ENCODE assay signal across 32 cellular contexts in the genomic region with DNA sequence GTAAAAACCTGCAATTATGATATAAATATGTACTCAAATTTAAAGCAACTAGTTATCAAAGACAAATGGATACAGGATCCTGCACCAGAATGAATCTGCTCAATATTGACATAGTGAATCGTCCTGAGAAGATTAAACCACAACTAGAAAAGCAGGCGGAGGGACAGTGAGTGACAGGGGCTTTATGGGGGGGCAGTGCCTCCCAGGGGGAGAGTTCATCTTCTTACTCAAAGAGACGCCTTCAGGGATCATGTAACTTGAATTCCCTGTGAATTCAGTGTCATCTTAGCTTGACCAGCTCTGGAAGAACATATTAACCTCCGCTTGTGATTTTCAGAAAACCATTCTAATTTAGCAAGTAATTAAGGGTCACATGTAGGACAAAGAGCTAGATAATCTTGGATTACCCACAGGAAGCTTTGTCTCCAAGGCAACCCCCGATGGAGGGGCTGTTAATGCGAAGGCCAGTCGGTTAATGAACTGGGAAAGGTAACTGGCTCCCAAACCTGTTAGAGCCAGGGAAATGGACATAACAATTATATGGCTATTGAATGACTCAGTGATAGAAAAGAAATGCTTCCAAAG. TPM values are rescaled to one million over a fixed set of nuclear protein-coding genes. Genes with fewer than 3 reads are reported as not detected.
A peak's percentile ranks its signal among the peaks of the same experiment; 100 is the strongest.
DNase-seq lines count a peak whose midpoint lies in the region; ATAC-seq lines count a peak whose summit lies in the region.
"Had no signal": no experiment of that assay in that cellular context is flagged by ENCODE, and none has a peak within 500 bp of the region (broad histone marks: within the 10 kb centered on the region; RNA-seq: fewer than 3 reads in every experiment).

No MANE protein-coding gene starts in this region.

- no peaks in the 10 kb centered on the region; a peak in 2 of 22 replicates for H3K9me3 ChIP-seq in BLaER1 treated with 17β-estradiol and CSF1 and Interleukin-3, amounts not matched to agents 10 nM and 100 nM (replicated peaks in 1 of 11)
- no peaks in the 10 kb centered on the region for H3K9me3 ChIP-seq in right cardiac atrium (ENCODE audit: control insufficient read depth, low read length)
- H3K9me3 ChIP-seq: HAP-1, left lung, sigmoid colon, stomach, thyroid gland, vagina had no signal

- H3K4me1 ChIP-seq in BLaER1 treated with 17β-estradiol and CSF1 and Interleukin-3, amounts not matched to agents 10 nM and 100 nM, result peaks cover 9 to 24% (median 20%) of the 10 kb centered on the region in 10 experiments; a peak in 18 of 20 replicates
- no peaks in the 10 kb centered on the region for H3K4me1 ChIP-seq in right cardiac atrium (ENCODE audit: control insufficient read depth, insufficient read depth, low read length)
- H3K4me1 ChIP-seq: HAP-1, left lung, sigmoid colon, stomach, thyroid gland, vagina had no signal

- H4K20me1 ChIP-seq in BLaER1 treated with 17β-estradiol and CSF1 and Interleukin-3, amounts not matched to agents 10 nM and 100 nM, result no peaks in the 10 kb centered on the region

- peak overlapping the region; percentile 20 to 87 (median 66); a peak in 20 of 22 replicates for H3K4me2 ChIP-seq in BLaER1 treated with 17β-estradiol and CSF1 and Interleukin-3, amounts not matched to agents 10 nM and 100 nM

- H3K27me3 ChIP-seq in BLaER1 treated with 17β-estradiol and CSF1 and Interleukin-3, amounts not matched to agents 10 nM and 100 nM, result no peaks in the 10 kb centered on the region
- H3K27me3 ChIP-seq in right cardiac atrium (ENCODE audit: control insufficient read depth, insufficient read depth), result no peaks in the 10 kb centered on the region
- H3K27me3 ChIP-seq: left lung, sigmoid colon, thyroid gland, vagina had no signal

- H3K4me3 ChIP-seq in BLaER1 treated with 17β-estradiol and CSF1 and Interleukin-3, amounts not matched to agents 10 nM and 100 nM, result no peak overlapping the region; a peak in 1 of 20 replicates
- H3K4me3 ChIP-seq in right cardiac atrium (ENCODE audit: low read length), result no peak overlapping the region
- H3K4me3 ChIP-seq: cardiac muscle cell, coronary artery, HAP-1, left lung, sigmoid colon, stomach, thyroid gland, vagina had no signal

- H3K27ac ChIP-seq in BLaER1 treated with 17β-estradiol and CSF1 and Interleukin-3, amounts not matched to agents 10 nM and 100 nM, result 0 out of 22 replicates have a peak overlapping the region, but pooled peaks of 1 of the 11 experiments have one; percentile 14
- H3K27ac ChIP-seq in right cardiac atrium (ENCODE audit: low read length), result no peak overlapping the region
- H3K27ac ChIP-seq: cardiac muscle cell, coronary artery, left lung, sigmoid colon, stomach, thyroid gland, vagina had no signal

- no peak overlapping the region for H3K9ac ChIP-seq in BLaER1 treated with 17β-estradiol and CSF1 and Interleukin-3, amounts not matched to agents 10 nM and 100 nM

- 53% methylated on average over 7 of the region's 7 CpGs for WGBS in right cardiac atrium

- ATAC-seq in HG02938 (IDR thresholded peaks at IDR 0.05; ENCODE audit: unreplicated experiment), result no peak
- ATAC-seq in right cardiac atrium, result no peak
- ATAC-seq: activated T-cell treated with anti-CD3 and anti-CD28 coated beads, Interleukin-2, amount 50 U/mL, for 4 hours; effector memory CD8-positive, alpha-beta T cell had no signal

- intact Hi-C loops in right cardiac atrium (cut with DNase I), result no loop called here

- DNase-seq in NCI-H1417 treated with DMSO at 0.1 percent for 48 hours (lab: John Stamatoyannopoulos, UW), result peak; percentile 88
- DNase-seq in NCI-H82 treated with DMSO at 0.1 percent for 48 hours (lab: John Stamatoyannopoulos, UW; ENCODE audit: unreplicated experiment), result peak; percentile 96
- DNase-seq in left kidney (ENCODE audit: low read depth, low spot score), result peak; percentile 29
- no peak for DNase-seq in right cardiac atrium
- DNase-seq in HT-29 (ENCODE audit: low spot score), result no peak
- no peak for DNase-seq in OCI-M1 (lab: John Stamatoyannopoulos, UW)
- DNase-seq: activated B cell treated with CpG ODN at 0.5 μM for 24 hours; activated CD4-positive, alpha-beta T cell treated with anti-CD3 and anti-CD28 coated beads, Interleukin-2, amount 50 U/mL, for 1 hour; activated gamma-delta T cell; activated T-cell treated with anti-CD3 and anti-CD28 coated beads, Interleukin-2, amount 50 U/mL, for 4 hours; effector memory CD8-positive, alpha-beta T cell; erythroblast; GDM1; Karpas-422; left lung; mesenchymal stem cell; NCI-H1694 treated with DMSO at 0.1 percent for 48 hours; NCI-H2171; sigmoid colon; stimulated activated CD4-positive, alpha-beta T cell treated with anti-CD3 and anti-CD28 coated beads, Interleukin-12 subunit alpha, Interleukin-12 subunit beta, amount 100 ng/mL, for 4 hours; stimulated activated CD4-positive, alpha-beta T cell treated with anti-CD3 and anti-CD28 coated beads, Interleukin-4, amount 100 ng/mL, for 1 hour; stomach; thyroid gland had no signal

- H3K36me3 ChIP-seq in BLaER1 treated with 17β-estradiol and CSF1 and Interleukin-3, amounts not matched to agents 10 nM and 100 nM, result no peaks in the 10 kb centered on the region
- H3K36me3 ChIP-seq: cardiac muscle cell, HAP-1, left lung, sigmoid colon, stomach, thyroid gland, vagina had no signal

RNA-seq across cellular contexts. Expression of a gene that starts 17.4 kb away (rescaled TPM):
- 10 to 100 TPM; 58.9 to 71.1 (median 63.6) TPM for total RNA-seq in right cardiac atrium
- 24.4 TPM for polyA plus RNA-seq in right cardiac atrium
- total RNA-seq in HT-29 (2014; rRNA removed; shearing (Covaris generic)), result 36.6 and 46.2 TPM in 2 replicates

RNA-seq across cellular contexts. Expression of a gene that starts 58.0 kb away (rescaled TPM):
- not detected for total RNA-seq in right cardiac atrium
- not detected for polyA plus RNA-seq in right cardiac atrium
- not detected in 2 replicates for total RNA-seq in HT-29 (2014; rRNA removed; shearing (Covaris generic))
- total RNA-seq: activated B cell treated with CpG ODN at 0.5 μM for 24 hours; activated T-cell treated with anti-CD3 and anti-CD28 coated beads, Interleukin-2, amount 50 U/mL, for 4 hours; astrocyte; cardiac muscle cell; left lung; posterior vena cava; RPMI7951; stomach; thyroid gland; vagina had no signal
- polyA plus RNA-seq: cardiac muscle cell, sigmoid colon, stomach had no signal

Comparison
In these comparisons a context has a peak if more than half of its experiments do, and no peak if none do; other contexts are left out.
1. DNase-seq: peak in NCI-H1417 treated with DMSO at 0.1 percent for 48 hours (single experiment), NCI-H82 treated with DMSO at 0.1 percent for 48 hours (single experiment) and left kidney (single experiment); none in right cardiac atrium (0 of 3), HT-29 (single experiment) and OCI-M1 (single experiment).